In genomic region chr11:66282468-66283455, GRCh38 we compare ENCODE assay signal across 8 cellular contexts. TPM values are rescaled to one million over a fixed set of nuclear protein-coding genes. Genes with fewer than 3 reads are reported as not detected.
DNase-seq lines count a peak whose midpoint lies in the region; ATAC-seq lines count a peak whose summit lies in the region.

No MANE protein-coding gene starts in this region.

- H3K27ac Mint-ChIP-seq in T-helper 1 cell treated with Interleukin-12 subunit alpha and Interleukin-12 subunit beta and Interleukin-4 antibody, amounts not matched to agents 30 μg/mL and 1 μg/mL, for 36 hours = peak overlapping the region; percentile 62

- no peak overlapping the region for H3K4me3 Mint-ChIP-seq in T-helper 1 cell treated with Interleukin-12 subunit alpha and Interleukin-12 subunit beta and Interleukin-4 antibody, amounts not matched to agents 30 μg/mL and 1 μg/mL, for 36 hours

- peaks cover 5% of the 10 kb centered on the region for H3K27me3 Mint-ChIP-seq in T-helper 1 cell treated with Interleukin-12 subunit alpha and Interleukin-12 subunit beta and Interleukin-4 antibody, amounts not matched to agents 30 μg/mL and 1 μg/mL, for 36 hours (ENCODE audit: low read depth)

- H3K9me3 Mint-ChIP-seq in T-helper 1 cell treated with Interleukin-12 subunit alpha and Interleukin-12 subunit beta and Interleukin-4 antibody, amounts not matched to agents 30 μg/mL and 1 μg/mL, for 36 hours = no peaks in the 10 kb centered on the region

- DNase-seq in NCI-H187 (lab: John Stamatoyannopoulos, UW) (peak; percentile 88 to 97), amniotic epithelial cell (ENCODE audit: low read depth) (peak; percentile 89), left cardiac atrium (peak; percentile 99), renal cortical epithelial cell (ENCODE audit: low read depth) (peak; percentile 82), cortex of kidney (lab: John Stamatoyannopoulos, UW) (no peak)

- intact Hi-C loops in left cardiac atrium (cut with DNase I) = loop anchor here in 1 of 2 donors (10.0 kb wide), 1 partner anchor 58 kb away; no protein-coding TSS in a partner anchor

- peaks cover 8% of the 10 kb centered on the region for H3K36me3 Mint-ChIP-seq in T-helper 1 cell treated with Interleukin-12 subunit alpha and Interleukin-12 subunit beta and Interleukin-4 antibody, amounts not matched to agents 30 μg/mL and 1 μg/mL, for 36 hours (ENCODE audit: low read depth)

- ATAC-seq in GM18499 (IDR thresholded peaks at IDR 0.05; ENCODE audit: insufficient read depth, unreplicated experiment) (peak; percentile 53), HG02885 (IDR thresholded peaks at IDR 0.05; ENCODE audit: poor library complexity, unreplicated experiment) (peak; percentile 79), left cardiac atrium (peak; percentile 84 to 86)

- H3K4me1 Mint-ChIP-seq in T-helper 1 cell treated with Interleukin-12 subunit alpha and Interleukin-12 subunit beta and Interleukin-4 antibody, amounts not matched to agents 30 μg/mL and 1 μg/mL, for 36 hours (ENCODE audit: low read depth) = peaks cover 18% of the 10 kb centered on the region

RNA-seq across cellular contexts. Expression of gene CNIH2, which starts 4.8 kb away (rescaled TPM):
- total RNA-seq in left cardiac atrium (not detected), renal cortical epithelial cell (0.15 TPM in 1 of 2 replicates, not detected in the other)

RNA-seq across cellular contexts. Expression of gene YIF1A, which starts 6.2 kb away (rescaled TPM):
- total RNA-seq in left cardiac atrium (10 to 100 TPM; 53.2 to 81.1 TPM), renal cortical epithelial cell (87.7 and 166 TPM in 2 replicates)

RNA-seq across cellular contexts. Expression of gene TMEM151A, which starts 8.9 kb away (rescaled TPM):
- total RNA-seq in left cardiac atrium (1 to 10 TPM in 1 of 2 donors, under 1 TPM in 1; 0.86 to 1.1 TPM), renal cortical epithelial cell (0.10 TPM in 1 of 2 replicates, not detected in the other)

RNA-seq across cellular contexts. Expression of gene RAB1B, which starts 14.3 kb away (rescaled TPM):
- total RNA-seq in left cardiac atrium = 100 to 1,000 TPM; 114 to 115 TPM
- 87.3 and 140 TPM in 2 replicates for total RNA-seq in renal cortical epithelial cell

RNA-seq across cellular contexts. Expression of gene KLC2, which starts 25.3 kb away (rescaled TPM):
- 10 to 100 TPM; 25.8 to 32.1 TPM for total RNA-seq in left cardiac atrium
- total RNA-seq in renal cortical epithelial cell = 12.0 and 33.4 TPM in 2 replicates
